8 cellular contexts compared by ENCODE assay signal in the genomic region with DNA sequence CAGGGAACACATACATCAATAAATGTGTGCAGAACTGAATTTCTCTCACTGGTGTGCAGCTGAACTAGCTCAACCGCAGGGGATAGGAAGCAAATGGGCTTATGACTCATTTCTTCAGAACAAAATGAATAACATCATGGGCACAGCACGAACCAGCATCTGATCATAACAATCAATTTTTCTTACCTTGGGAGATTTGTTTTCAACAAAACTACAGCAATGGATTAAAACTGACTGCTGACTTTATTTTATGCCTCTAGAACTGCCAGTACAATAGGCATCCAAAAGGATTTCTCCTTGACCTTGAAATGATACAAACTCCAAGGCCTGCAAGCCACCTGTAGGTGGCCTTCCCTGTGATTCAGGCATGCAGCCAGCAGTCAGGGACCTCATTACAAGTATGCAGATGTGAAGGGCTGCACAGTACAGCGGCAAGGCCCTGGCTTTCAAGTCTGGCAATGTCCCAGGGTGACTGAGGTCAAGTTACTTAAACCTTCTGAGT. TPM values are rescaled to one million over a fixed set of nuclear protein-coding genes. Genes with fewer than 3 reads are reported as not detected.
A peak's percentile ranks its signal among the peaks of the same experiment; 100 is the strongest.
DNase-seq lines count a peak whose midpoint lies in the region; ATAC-seq and TF ChIP-seq lines count a peak whose summit lies in the region.

No MANE protein-coding gene starts in this region.

- intact Hi-C loops in PC-3 (cut with micrococcal nuclease) (no loop called here), uterus (cut with DNase I; ENCODE audit: low total_unique reads) (no loop called here)

- no peaks in the 10 kb centered on the region for H3K27me3 ChIP-seq in PC-3 (ENCODE audit: low read length)
- H3K27me3 ChIP-seq in uterus = no peaks in the 10 kb centered on the region

- H4K20me1 ChIP-seq in PC-3 (ENCODE audit: low read length) = no peaks in the 10 kb centered on the region

- no peaks in the 10 kb centered on the region for H3K9me2 ChIP-seq in PC-3 (replicated peaks; ENCODE audit: low read length)

- no peak overlapping the region for H3K4me2 ChIP-seq in PC-3 (ENCODE audit: low read length)

- ATAC-seq in GM21737 (IDR thresholded peaks at IDR 0.05; ENCODE audit: unreplicated experiment) (peak; percentile 66), PC-3 (peak; percentile 52)

- H3K36me3 ChIP-seq in PC-3 (ENCODE audit: low read depth, low read length) = peaks cover 8% of the 10 kb centered on the region; the same call in 1 of the 2 replicates
- H3K36me3 ChIP-seq in uterus = no peaks in the 10 kb centered on the region

- no TSS peak for BruUV-seq in PC-3 (replicated peaks; lab: Mats Ljungman, UMichigan)

- CTCF ChIA-PET in PC-3 (lab: Charles Lee) = no interaction called here

- H3K4me1 ChIP-seq in PC-3 (ENCODE audit: insufficient read depth, low read length) (peaks cover 4% of the 10 kb centered on the region; the same call in 1 of the 2 replicates), uterus (no peaks in the 10 kb centered on the region)

- H3F3A ChIP-seq in PC-3 (ENCODE audit: low read length, unreplicated experiment) = no peaks in the 10 kb centered on the region

- POLR2A ChIA-PET in PC-3 (lab: Charles Lee; ENCODE audit: unreplicated experiment) = no interaction called here

- H3K27ac ChIP-seq in PC-3 (ENCODE audit: low read length) (no peak overlapping the region), uterus (no peak overlapping the region)

- H3K79me2 ChIP-seq in PC-3 (ENCODE audit: low read length) = no peaks in the 10 kb centered on the region

- DNase-seq in GM13976 (ENCODE audit: low spot score) (peak; percentile 40), PC-3 (no peak), lung microvascular endothelial cell (ENCODE audit: low read depth in 2 of 2) (peak; percentile 26 to 73), SK-N-DZ (ENCODE audit: low spot score) (no peak), 8988T (no peak), uterus (no peak), HuH-7.5 (ENCODE audit: low spot score) (no peak)

- H2AFZ ChIP-seq in PC-3 (ENCODE audit: low read length) = no peak overlapping the region

- no peaks in the 10 kb centered on the region for H3K9me3 ChIP-seq in PC-3 (ENCODE audit: low read length)
- no peaks in the 10 kb centered on the region for H3K9me3 ChIP-seq in uterus

- no peak overlapping the region for H3K9ac ChIP-seq in PC-3 (ENCODE audit: low read length)

- H3K4me3 ChIP-seq in PC-3 (ENCODE audit: low read length) = no peak overlapping the region
- no peak overlapping the region for H3K4me3 ChIP-seq in uterus

- TF ChIP-seq POLR2A in uterus (IDR thresholded peaks at IDR 0.05) = no peak

- TF ChIP-seq CTCF in GM13976 (IDR thresholded peaks at IDR 0.05; ENCODE audit: borderline replicate concordance, control extremely low read depth, extremely low read depth, insufficient read depth, missing control alignments) (no peak), PC-3 (conservative IDR thresholded peaks at IDR 0.05; ENCODE audit: low read depth, low read length) (peak; percentile 27; the same call in 1 of the 2 replicates), uterus (IDR thresholded peaks at IDR 0.05) (no peak)

- in situ Hi-C loops in GM13976 (cut with MboI; ENCODE audit: low sequenced_read_pairs, unreplicated experiment) = no loop called here

RNA-seq across cellular contexts. Expression of a gene that starts 26.1 kb away (rescaled TPM):
- total RNA-seq in PC-3 (2014; rRNA removed) (10.0 and 10.5 TPM in 2 replicates), lung microvascular endothelial cell (2.8 and 6.0 TPM in 2 replicates), uterus (10 to 100 TPM in 3 of 4 donors, 1 to 10 TPM in 1; 4.9 to 34.6 (median 25.6) TPM)
- polyA plus RNA-seq in SK-N-DZ (2014; cell fraction: cytosol; rRNA removed) = 10.3 and 12.7 TPM in 2 replicates
- polyA plus RNA-seq in SK-N-DZ (2014; cell fraction: nucleus; rRNA removed) = 12.2 and 25.9 TPM in 2 replicates

Comparison
In these comparisons a context has a peak if more than half of its experiments do, and no peak if none do; other contexts are left out.
1. DNase-seq: peak in GM13976 (single experiment) and lung microvascular endothelial cell (2 of 2); none in PC-3 (single experiment), SK-N-DZ (single experiment), 8988T (single experiment), uterus (0 of 2) and HuH-7.5 (single experiment).